ENCODE assay signal across 21 cellular contexts in the genomic region with DNA sequence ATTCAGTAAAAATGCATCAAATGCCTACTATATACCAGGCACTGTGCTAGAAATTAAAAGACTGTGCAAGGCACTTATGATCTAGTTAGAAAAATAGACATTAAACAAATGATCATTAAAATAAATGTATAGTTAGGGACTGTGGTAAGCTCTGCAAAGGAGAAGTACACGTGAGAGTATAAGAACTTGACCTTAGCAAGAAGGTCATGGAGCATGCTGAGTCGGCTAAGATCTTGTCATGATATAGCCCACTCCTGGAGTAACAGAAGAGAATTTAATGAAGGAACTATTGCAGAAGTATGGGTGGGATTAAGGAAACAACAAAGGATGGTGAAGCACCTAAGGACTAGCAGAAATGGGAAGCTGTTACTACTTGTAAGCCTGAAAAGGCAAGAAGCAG. TPM values are rescaled to one million over a fixed set of nuclear protein-coding genes. Genes with fewer than 3 reads are reported as not detected.
DNase-seq lines count a peak whose midpoint lies in the region; ATAC-seq, FAIRE-seq and TF ChIP-seq lines count a peak whose summit lies in the region.
"Had no signal": no experiment of that assay in that cellular context is flagged by ENCODE, and none has a peak within 500 bp of the region (broad histone marks: within the 10 kb centered on the region; RNA-seq: fewer than 3 reads in every experiment).

No MANE protein-coding gene starts in this region.

- H3K79me2 ChIP-seq in HepG2 (ENCODE audit: insufficient read depth, low read length), result no peaks in the 10 kb centered on the region
- no peaks in the 10 kb centered on the region for H3K79me2 ChIP-seq in K562 (ENCODE audit: control insufficient read depth, insufficient read depth, low read length)

- H3K4me1 ChIP-seq in HepG2 (ENCODE audit: insufficient read depth, low read length) (no peaks in the 10 kb centered on the region), right lobe of liver (peaks cover 0 to 7% (median 0%) of the 10 kb centered on the region in 4 donors), K562 (replicated peaks in 1 of 2; ENCODE audit: control insufficient read depth in 2 of 2, insufficient read depth in 2 of 2, low read length in 2 of 2) (peaks cover 0 to 8% of the 10 kb centered on the region in 2 experiments; a peak in 2 of 5 replicates)
- H3K4me1 ChIP-seq: Caco-2 had no signal

- no peak for TF ChIP-seq CTCF in HepG2 (CRISPR knock-in tag; IDR thresholded peaks at IDR 0.05)
- no peak for TF ChIP-seq CTCF in right lobe of liver (IDR thresholded peaks at IDR 0.05)
- TF ChIP-seq CTCF in K562 (IDR thresholded peaks at IDR 0.05 in 2 of 3, conservative IDR thresholded peaks at IDR 0.05 in 1 of 3; ENCODE audit: insufficient read depth in 2 of 3, low read depth in 1 of 3, low read length in 3 of 3), result no peak

- H2AFZ ChIP-seq in HepG2 (ENCODE audit: low read length) (no peak overlapping the region), K562 (ENCODE audit: low read depth, low read length) (no peak overlapping the region)
- H2AFZ ChIP-seq: GM23338 had no signal

- no peaks in the 10 kb centered on the region for H3K9me3 ChIP-seq in HepG2 (ENCODE audit: low read length)
- H3K9me3 ChIP-seq in right lobe of liver, result no peaks in the 10 kb centered on the region
- no peaks in the 10 kb centered on the region for H3K9me3 ChIP-seq in K562 (replicated peaks; ENCODE audit: control insufficient read depth, insufficient read depth, low read depth, low read length)
- H3K9me3 ChIP-seq: Caco-2 had no signal

- TF ChIP-seq POLR2A in HepG2 (IDR thresholded peaks at IDR 0.05; ENCODE audit: insufficient read depth in 1 of 2, low read depth in 2 of 2, low read length in 2 of 2) (no peak), right lobe of liver (IDR thresholded peaks at IDR 0.05) (no peak), K562 (conservative IDR thresholded peaks at IDR 0.05) (no peak)

- in situ Hi-C loops in HepG2 (cut with HindIII; ENCODE audit: extremely low pct_ligation_motif_present, low pct_unique_long_range_greater_than_20kb) (no loop called here), K562 (cut with MboI) (no loop called here)

- H3K36me3 ChIP-seq in HepG2 (replicated peaks in 1 of 2; ENCODE audit: control insufficient read depth in 1 of 2, insufficient read depth in 2 of 2, low read length in 2 of 2) (no peaks in the 10 kb centered on the region; a peak in 1 of 5 replicates), right lobe of liver (peaks cover 0 to 3% (median 0%) of the 10 kb centered on the region in 4 donors), K562 (ENCODE audit: control insufficient read depth, insufficient read depth, low read length) (peaks cover 3% of the 10 kb centered on the region; the same call in 1 of the 3 replicates)

- H3K9ac ChIP-seq in HepG2 (ENCODE audit: insufficient read depth, low read depth, low read length) (no peak overlapping the region), K562 (ENCODE audit: insufficient read depth in 1 of 2, low read depth in 2 of 2, low read length in 2 of 2) (no peak overlapping the region)

- DNase-seq in HepG2 (ENCODE audit: low spot score), result no peak
- DNase-seq in right lobe of liver, result no peak
- peak; percentile 37 for DNase-seq in OCI-M1 (lab: John Stamatoyannopoulos, UW)
- DNase-seq in K562 (ENCODE audit: extremely low read depth in 1 of 4, low spot score in 3 of 4), result peak in 1 of 4 experiments; percentile 16
- DNase-seq in NOMO-1 treated with dmso at 0.1 percent for 144 hours (lab: John Stamatoyannopoulos, UW; ENCODE audit: unreplicated experiment), result no peak
- DNase-seq in superior temporal gyrus (ENCODE audit: extremely low spot score), result no peak
- DNase-seq: AML-193; CD4-positive, alpha-beta T cell; HFFc6 had no signal

- 95% methylated on average over 2 of the region's 2 CpGs for WGBS in HepG2 (ENCODE audit: low lambda C conversion rate)
- WGBS in right lobe of liver (ENCODE audit: insufficient coverage, low coverage, low lambda C conversion rate, missing lambda C conversion rate), result 86% methylated on average over 2 of the region's 2 CpGs
- 5% methylated on average over 2 of the region's 2 CpGs for WGBS in K562 (ENCODE audit: insufficient coverage, low coverage, missing lambda C conversion rate)

- H3K4me2 ChIP-seq in HepG2 (ENCODE audit: low read depth, low read length) (no peak overlapping the region), K562 (ENCODE audit: insufficient read depth, low read length) (no peak overlapping the region)
- H3K4me2 ChIP-seq: GM23338 had no signal

- H3K27ac ChIP-seq in HepG2 (ENCODE audit: extremely low read length, insufficient read depth, low read length) (no peak overlapping the region), right lobe of liver (no peak overlapping the region), K562 (ENCODE audit: extremely low read depth, low read depth, low read length) (no peak overlapping the region)
- H3K27ac ChIP-seq: C4-2B, HL-60 had no signal

- H4K20me1 ChIP-seq in HepG2 (ENCODE audit: insufficient read depth, low read length) (no peaks in the 10 kb centered on the region), K562 (replicated peaks; ENCODE audit: control insufficient read depth, insufficient read depth, low read length) (no peaks in the 10 kb centered on the region)

- H3K27me3 ChIP-seq in HepG2 (ENCODE audit: control insufficient read depth in 1 of 2, insufficient read depth in 2 of 2, low read length in 2 of 2) (no peaks in the 10 kb centered on the region), right lobe of liver (no peaks in the 10 kb centered on the region), K562 (ENCODE audit: control insufficient read depth in 2 of 2, insufficient read depth in 2 of 2, low read length in 2 of 2) (no peaks in the 10 kb centered on the region)

- BruUV-seq in HepG2 (replicated peaks; lab: Mats Ljungman, UMichigan), result no TSS peak
- BruUV-seq in K562 (replicated peaks; lab: Mats Ljungman, UMichigan), result no TSS peak

- TF ChIP-seq RAD21 in HepG2 (CRISPR knock-in tag; IDR thresholded peaks at IDR 0.05) (no peak), K562 (CRISPR knock-in tag; conservative IDR thresholded peaks at IDR 0.05 in 1 of 2, IDR thresholded peaks at IDR 0.05 in 1 of 2) (no peak)

- POLR2A ChIA-PET in HepG2 (lab: Yijun Ruan, JAX) (no interaction called here), K562 (lab: Yijun Ruan, JAX) (interaction anchor here (0.7 to 1.7 kb wide), 7 partner anchors 10 to 310 kb away, joined by 3 to 7 read pairs (median 3); no protein-coding TSS in a partner anchor)

- CTCF ChIA-PET in HepG2 (lab: Yijun Ruan, JAX; ENCODE audit: low intra/inter-chr PET ratio, low total read pairs), result interaction anchor here (0.6 to 1.9 kb wide), 3 partner anchors 46 to 218 kb away, joined by 3 to 8 read pairs (median 4); no protein-coding TSS in a partner anchor
- CTCF ChIA-PET in K562 (lab: Yijun Ruan, JAX; ENCODE audit: low intra/inter-chr PET ratio), result interaction anchor here (1.7 kb wide), 1 partner anchor 188 kb away, joined by 6 read pairs; no protein-coding TSS in a partner anchor

- intact Hi-C loops in HepG2 (cut with micrococcal nuclease; ENCODE audit: unreplicated experiment), result loop anchor here (1.0 to 2.0 kb wide), 4 partner anchors 23 to 189 kb away; a partner anchor contains a TSS
- intact Hi-C loops in right lobe of liver (cut with DNase I), result no loop called here
- intact Hi-C loops in K562 (cut with micrococcal nuclease), result loop anchor here (2.0 to 5.0 kb wide), 2 partner anchors 100 to 221 kb away; no protein-coding TSS in a partner anchor

- no peak for TF ChIP-seq EP300 in HepG2 (IDR thresholded peaks at IDR 0.05; ENCODE audit: low read depth in 2 of 2, low read length in 2 of 2)
- no peak for TF ChIP-seq EP300 in HepG2 (CRISPR knock-in tag; IDR thresholded peaks at IDR 0.05; ENCODE audit: borderline replicate concordance)
- TF ChIP-seq EP300 in K562 (IDR thresholded peaks at IDR 0.05; ENCODE audit: low read length), result peak; percentile 6; the same call in 1 of the 2 replicates

- no peaks in the 10 kb centered on the region for H3K9me1 ChIP-seq in K562 (ENCODE audit: control insufficient read depth, insufficient read depth, low read length)

- FAIRE-seq in HepG2 (lab: Jason Lieb, UNC) (no peak), K562 (lab: Jason Lieb, UNC) (no peak)
- FAIRE-seq: A204.1, D721Med, G401.6, GM12892 had no signal

- no peak for ATAC-seq in HepG2
- ATAC-seq in right lobe of liver, result no peak
- ATAC-seq in K562, result peak; percentile 75

- no peak overlapping the region for H3K4me3 ChIP-seq in HepG2 (replicated peaks in 1 of 3; ENCODE audit: insufficient read depth in 1 of 3, low read depth in 2 of 3, low read length in 3 of 3)
- no peak overlapping the region for H3K4me3 ChIP-seq in right lobe of liver
- no peak overlapping the region for H3K4me3 ChIP-seq in K562
- H3K4me3 ChIP-seq: GM23338 had no signal

RNA-seq across cellular contexts. Expression of a gene that starts 23.5 kb away (rescaled TPM):
- total RNA-seq in HepG2 (2016; rRNA removed; fragmentation: Illumina TruSeq; extraction: Trizol) (35.1 and 37.2 TPM in 2 replicates), right lobe of liver (10 to 100 TPM in 5 of 6 experiments, 1 to 10 TPM in 1; 9.7 to 24.9 (median 20.1) TPM), K562 (2014; rRNA removed) (17.8 and 22.0 TPM in 2 replicates), K562 (2014; rRNA removed; fragmentation: Illumina TruSeq; extraction: Trizol) (29.4 and 31.0 TPM in 2 replicates), K562 (2015; rRNA removed; fragmentation: Illumina TruSeq; extraction: Trizol) (25.8 and 28.1 TPM in 2 replicates), K562 (2021) (27.5 and 33.6 TPM in 2 replicates)
- 43.5 and 52.9 TPM in 2 replicates for total RNA-seq in HepG2 (2016; cell fraction: cytosol; rRNA removed; fragmentation: Illumina TruSeq; extraction: Trizol; ENCODE audit: low read depth)
- 29.8 and 32.1 TPM in 2 replicates for total RNA-seq in HepG2 (2016; cell fraction: insoluble cytoplasmic fraction; rRNA removed; fragmentation: Illumina TruSeq; extraction: Trizol)
- total RNA-seq in HepG2 (2016; cell fraction: membrane; rRNA removed; fragmentation: Illumina TruSeq; extraction: Trizol), result 68.1 and 69.8 TPM in 2 replicates
- 18.6 and 21.2 TPM in 2 replicates for total RNA-seq in HepG2 (2016; cell fraction: nucleus; rRNA removed; fragmentation: Illumina TruSeq; extraction: Trizol)
- polyA plus RNA-seq in HepG2 (2011; rRNA removed) (22.7 and 27.9 TPM in 2 replicates), K562 (2011; rRNA removed) (25.6 and 30.0 TPM in 2 replicates), K562 (2014; fragmentation: Illumina TruSeq; extraction: Trizol) (19.4 and 24.9 TPM in 2 replicates), K562 (2014; fragmentation: Nextera tagmentation; extraction: Ambion mirVana) (1 to 10 TPM; 5.1 to 6.8 TPM), K562 (2014; rRNA removed) (28.5 and 31.4 TPM in 2 replicates)
- 13.3 and 17.8 TPM in 2 replicates for polyA plus RNA-seq in HepG2 (2011; cell fraction: cytosol; rRNA removed)
- 11.4 and 19.9 TPM in 2 replicates for polyA plus RNA-seq in HepG2 (2011; cell fraction: nucleus; rRNA removed)
- 25.2 and 38.3 TPM in 2 replicates for polyA plus RNA-seq in HepG2 (2012)
- 53.9 and 56.6 TPM in 2 replicates for polyA plus RNA-seq in HepG2 (2016; cell fraction: cytosol; fragmentation: Illumina TruSeq; extraction: Trizol; ENCODE audit: low read depth)
- polyA plus RNA-seq in HepG2 (2016; cell fraction: insoluble cytoplasmic fraction; fragmentation: Illumina TruSeq; extraction: Trizol; ENCODE audit: low read depth), result 37.5 and 38.4 TPM in 2 replicates
- polyA plus RNA-seq in HepG2 (2016; cell fraction: membrane; fragmentation: Illumina TruSeq; extraction: Trizol; ENCODE audit: low read depth), result 62.1 and 69.0 TPM in 2 replicates
- 35.7 and 47.1 TPM in 2 replicates for polyA plus RNA-seq in HepG2 (2016; cell fraction: nucleus; fragmentation: Illumina TruSeq; extraction: Trizol; ENCODE audit: insufficient read depth, low read depth)
- 6.8 and 18.8 TPM in 2 replicates for polyA minus RNA-seq in HepG2 (2011; rRNA and poly(A)+ RNA removed; ENCODE audit: low replicate concordance)
- polyA minus RNA-seq in HepG2 (2011; cell fraction: cytosol; rRNA and poly(A)+ RNA removed), result 7.7 and 13.8 TPM in 2 replicates
- polyA minus RNA-seq in HepG2 (2011; cell fraction: nucleus; rRNA and poly(A)+ RNA removed), result 8.1 and 9.5 TPM in 2 replicates
- total RNA-seq in K562 (2011; cell fraction: chromatin; rRNA removed; ENCODE audit: low replicate concordance), result 15.1 and 22.0 TPM in 2 replicates
- 10.0 and 10.2 TPM in 2 replicates for total RNA-seq in K562 (2011; cell fraction: nucleolus; rRNA removed)
- 11.4 and 17.4 TPM in 2 replicates for total RNA-seq in K562 (2011; cell fraction: nucleoplasm; rRNA removed)
- 10.7 and 11.0 TPM in 2 replicates for polyA plus RNA-seq in K562 (2011; cell fraction: cytosol; rRNA removed)
- 30.7 and 37.8 TPM in 2 replicates for polyA plus RNA-seq in K562 (2011; cell fraction: nucleus; rRNA removed)
- polyA plus RNA-seq in K562 (2012), result 33.8 and 34.9 TPM in 2 replicates
- polyA minus RNA-seq in K562 (2011; rRNA and poly(A)+ RNA removed), result 10.4 and 12.5 TPM in 2 replicates
- 6.3 and 7.5 TPM in 2 replicates for polyA minus RNA-seq in K562 (2011; cell fraction: cytosol; rRNA and poly(A)+ RNA removed)
- polyA minus RNA-seq in K562 (2011; cell fraction: nucleus; rRNA and poly(A)+ RNA removed), result 5.5 and 13.8 TPM in 2 replicates

RNA-seq across cellular contexts. Expression of a gene that starts 55.7 kb away (rescaled TPM):
- total RNA-seq in HepG2 (2016; rRNA removed; fragmentation: Illumina TruSeq; extraction: Trizol) (not detected in 2 replicates), right lobe of liver (not detected), K562 (2014; rRNA removed) (not detected in 2 replicates), K562 (2014; rRNA removed; fragmentation: Illumina TruSeq; extraction: Trizol) (not detected in 2 replicates), K562 (2015; rRNA removed; fragmentation: Illumina TruSeq; extraction: Trizol) (not detected in 2 replicates), K562 (2021) (not detected in 2 replicates)
- total RNA-seq in HepG2 (2016; cell fraction: cytosol; rRNA removed; fragmentation: Illumina TruSeq; extraction: Trizol; ENCODE audit: low read depth), result not detected in 2 replicates
- total RNA-seq in HepG2 (2016; cell fraction: insoluble cytoplasmic fraction; rRNA removed; fragmentation: Illumina TruSeq; extraction: Trizol), result not detected in 2 replicates
- not detected in 2 replicates for total RNA-seq in HepG2 (2016; cell fraction: membrane; rRNA removed; fragmentation: Illumina TruSeq; extraction: Trizol)
- total RNA-seq in HepG2 (2016; cell fraction: nucleus; rRNA removed; fragmentation: Illumina TruSeq; extraction: Trizol), result not detected in 2 replicates
- polyA plus RNA-seq in HepG2 (2011; rRNA removed) (not detected in 2 replicates), K562 (2011; rRNA removed) (not detected in 2 replicates), K562 (2014; fragmentation: Illumina TruSeq; extraction: Trizol) (not detected in 2 replicates), K562 (2014; fragmentation: Nextera tagmentation; extraction: Ambion mirVana) (not detected), K562 (2014; rRNA removed) (not detected in 2 replicates)
- not detected in 2 replicates for polyA plus RNA-seq in HepG2 (2011; cell fraction: cytosol; rRNA removed)
- polyA plus RNA-seq in HepG2 (2011; cell fraction: nucleus; rRNA removed), result not detected in 2 replicates
- polyA plus RNA-seq in HepG2 (2012), result not detected in 2 replicates
- not detected in 2 replicates for polyA plus RNA-seq in HepG2 (2016; cell fraction: cytosol; fragmentation: Illumina TruSeq; extraction: Trizol; ENCODE audit: low read depth)
- not detected in 2 replicates for polyA plus RNA-seq in HepG2 (2016; cell fraction: insoluble cytoplasmic fraction; fragmentation: Illumina TruSeq; extraction: Trizol; ENCODE audit: low read depth)
- not detected in 2 replicates for polyA plus RNA-seq in HepG2 (2016; cell fraction: membrane; fragmentation: Illumina TruSeq; extraction: Trizol; ENCODE audit: low read depth)
- not detected in 2 replicates for polyA plus RNA-seq in HepG2 (2016; cell fraction: nucleus; fragmentation: Illumina TruSeq; extraction: Trizol; ENCODE audit: insufficient read depth, low read depth)
- polyA minus RNA-seq in HepG2 (2011; rRNA and poly(A)+ RNA removed; ENCODE audit: low replicate concordance), result not detected in 2 replicates
- not detected in 2 replicates for polyA minus RNA-seq in HepG2 (2011; cell fraction: cytosol; rRNA and poly(A)+ RNA removed)
- polyA minus RNA-seq in HepG2 (2011; cell fraction: nucleus; rRNA and poly(A)+ RNA removed), result not detected in 2 replicates
- not detected in 2 replicates for total RNA-seq in K562 (2011; cell fraction: chromatin; rRNA removed; ENCODE audit: low replicate concordance)
- not detected in 2 replicates for total RNA-seq in K562 (2011; cell fraction: nucleolus; rRNA removed)
- not detected in 2 replicates for total RNA-seq in K562 (2011; cell fraction: nucleoplasm; rRNA removed)
- polyA plus RNA-seq in K562 (2011; cell fraction: cytosol; rRNA removed), result 0.03 TPM in 1 of 2 replicates, not detected in the other
- polyA plus RNA-seq in K562 (2011; cell fraction: nucleus; rRNA removed), result not detected in 2 replicates
- polyA plus RNA-seq in K562 (2012), result not detected in 2 replicates
- polyA minus RNA-seq in K562 (2011; rRNA and poly(A)+ RNA removed), result not detected in 2 replicates
- not detected in 2 replicates for polyA minus RNA-seq in K562 (2011; cell fraction: cytosol; rRNA and poly(A)+ RNA removed)
- polyA minus RNA-seq in K562 (2011; cell fraction: nucleus; rRNA and poly(A)+ RNA removed), result not detected in 2 replicates
- total RNA-seq: CD4-positive, alpha-beta T cell; GM23338; H7; HFFc6; HT1080; IMR-90 had no signal
- polyA plus RNA-seq: BJ, GM23338, IMR-90 had no signal

Comparison
In these comparisons a context has a peak if more than half of its experiments do, and no peak if none do; other contexts are left out.
1. intact Hi-C loops: an anchor here in HepG2 (1.0 to 2.0 kb wide) and K562 (2.0 to 5.0 kb wide); none called in right lobe of liver.